In the genomic region with DNA sequence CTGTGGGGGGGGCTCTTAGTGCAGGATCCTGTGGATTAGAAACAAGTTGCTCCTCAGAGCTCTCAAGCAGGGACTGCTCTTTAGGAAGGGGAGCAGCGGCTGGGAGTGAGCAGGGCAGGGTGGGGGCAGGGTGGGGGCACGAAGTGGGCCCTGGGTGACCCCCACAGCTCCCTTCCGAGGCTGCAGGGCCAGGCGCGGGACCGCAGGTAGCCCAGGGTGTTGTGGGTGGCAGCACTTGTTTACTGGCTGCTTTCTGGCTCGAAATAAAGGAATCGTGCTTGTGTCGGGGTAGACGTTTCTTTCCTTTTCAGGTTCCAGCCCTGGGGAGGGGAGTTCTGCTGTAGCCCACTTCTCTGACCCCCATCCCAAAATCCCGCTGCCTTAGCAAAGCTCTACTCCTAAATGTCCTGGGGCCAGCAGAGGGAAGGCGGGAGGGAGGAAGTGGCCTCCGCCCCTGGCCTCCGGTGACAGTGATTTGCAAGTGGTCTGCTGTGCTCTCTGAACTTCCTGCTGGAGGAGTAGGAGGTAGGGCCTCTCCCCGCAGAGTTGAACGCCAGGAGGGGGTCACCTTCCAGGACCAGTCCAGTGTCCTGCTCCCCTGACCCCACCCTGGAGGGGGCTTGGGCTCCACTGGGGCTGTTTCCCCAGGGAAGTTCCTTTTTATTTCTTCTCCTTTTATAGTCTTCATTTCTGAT, we compare ENCODE assay signal across 1 cellular context.
TF ChIP-seq lines count a peak whose summit lies in the region.

No MANE protein-coding gene starts in this region.

TF ChIP-seq in endothelial cell of umbilical vein, 7 proteins besides CTCF, POLR2A, EP300 and RAD21 (continued from another document):
- no peak for TF ChIP-seq GATA2 (IDR thresholded peaks at IDR 0.05; ENCODE audit: insufficient read depth, insufficient read length, low read depth, low read length)
- TF ChIP-seq, protein P1, sequence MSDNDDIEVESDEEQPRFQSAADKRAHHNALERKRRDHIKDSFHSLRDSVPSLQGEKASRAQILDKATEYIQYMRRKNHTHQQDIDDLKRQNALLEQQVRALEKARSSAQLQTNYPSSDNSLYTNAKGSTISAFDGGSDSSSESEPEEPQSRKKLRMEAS (IDR thresholded peaks at IDR 0.05; ENCODE audit: insufficient read depth, insufficient read length): no peak
- TF ChIP-seq FOS (IDR thresholded peaks at IDR 0.05; ENCODE audit: borderline replicate concordance, insufficient read depth, low read length): no peak
- no peak for TF ChIP-seq JUN (IDR thresholded peaks at IDR 0.05; ENCODE audit: borderline replicate concordance, insufficient read depth, insufficient read length, low read depth)
- no peak for TF ChIP-seq POLR2AphosphoS5 (IDR thresholded peaks at IDR 0.05; ENCODE audit: insufficient read depth, low read depth, low read length)
